1 cellular context compared by ENCODE assay signal in the genomic region with DNA sequence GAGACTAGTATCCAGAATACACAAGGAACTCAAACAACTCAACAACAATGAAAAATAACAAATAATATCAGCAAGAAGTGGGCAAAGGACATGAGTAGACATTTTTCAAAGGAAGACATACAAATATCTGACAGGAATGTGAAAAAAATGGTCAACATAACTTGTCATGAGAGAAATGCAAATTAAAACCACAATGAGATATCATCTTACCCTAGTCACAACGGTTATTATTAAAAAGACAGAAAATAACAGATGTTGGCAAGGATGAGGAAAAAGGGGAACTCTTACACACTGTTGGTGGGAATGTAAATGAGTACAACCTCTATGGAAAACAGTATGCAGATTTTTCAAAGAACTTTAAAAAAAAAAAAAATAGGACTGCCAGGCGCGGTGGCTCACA.
TF ChIP-seq lines count a peak whose summit lies in the region.

No MANE protein-coding gene starts in this region.

TF ChIP-seq in endothelial cell of umbilical vein, 7 proteins besides CTCF, POLR2A, EP300 and RAD21 (continued from another document):
- TF ChIP-seq JUN (IDR thresholded peaks at IDR 0.05; ENCODE audit: borderline replicate concordance, insufficient read depth, insufficient read length, low read depth) (no peak), POLR2AphosphoS5 (IDR thresholded peaks at IDR 0.05; ENCODE audit: insufficient read depth, low read depth, low read length) (no peak), GATA2 (IDR thresholded peaks at IDR 0.05; ENCODE audit: insufficient read depth, insufficient read length, low read depth, low read length) (no peak)
- TF ChIP-seq, protein P1, sequence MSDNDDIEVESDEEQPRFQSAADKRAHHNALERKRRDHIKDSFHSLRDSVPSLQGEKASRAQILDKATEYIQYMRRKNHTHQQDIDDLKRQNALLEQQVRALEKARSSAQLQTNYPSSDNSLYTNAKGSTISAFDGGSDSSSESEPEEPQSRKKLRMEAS (IDR thresholded peaks at IDR 0.05; ENCODE audit: insufficient read depth, insufficient read length): no peak
